1 cellular context compared by ENCODE assay signal in the genomic region with DNA sequence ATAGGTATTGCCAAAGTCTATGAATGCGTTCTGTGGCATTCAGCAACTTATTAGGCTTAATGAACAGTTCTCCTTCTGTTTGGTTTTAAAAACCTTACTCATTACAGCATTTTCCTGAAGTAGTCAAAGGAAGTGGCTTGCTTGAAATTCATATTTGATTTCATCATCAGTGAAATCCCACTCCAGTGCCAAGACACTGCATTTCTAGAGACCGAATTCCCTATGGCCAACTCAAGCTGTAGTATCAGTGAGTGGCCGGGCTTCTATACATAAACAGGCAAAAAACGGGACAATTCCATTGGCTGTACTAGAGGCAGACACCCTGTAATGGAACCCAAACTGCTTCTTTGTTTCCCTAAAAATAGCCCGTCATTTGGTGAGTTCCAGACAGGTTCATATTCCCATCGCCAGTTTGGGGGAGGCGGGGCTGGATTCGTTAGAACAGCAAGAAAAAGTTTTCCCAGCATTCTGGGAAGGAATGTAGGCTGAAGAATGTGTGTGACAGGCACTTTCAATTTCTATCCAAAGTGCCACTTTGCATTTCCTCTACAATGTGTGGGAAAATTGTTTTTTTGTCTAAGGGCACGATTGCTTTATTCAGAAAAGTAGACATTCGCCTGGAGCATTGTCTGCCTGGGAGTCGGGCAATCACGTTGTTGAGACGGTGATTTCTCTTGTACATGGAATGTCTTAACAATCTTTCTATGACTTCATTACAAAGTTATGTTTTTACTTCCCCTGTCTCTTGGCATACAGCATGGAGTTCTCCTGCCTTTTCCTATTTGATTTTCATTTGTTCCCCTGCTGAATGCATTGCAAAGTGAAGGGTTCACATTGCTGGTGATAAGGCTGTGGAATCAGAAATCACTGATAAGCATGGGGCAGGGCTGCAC.
TF ChIP-seq lines count a peak whose summit lies in the region.

No MANE protein-coding gene starts in this region.

TF ChIP-seq in endothelial cell of umbilical vein, 7 proteins besides CTCF, POLR2A, EP300 and RAD21 (continued from another document):
- no peak for TF ChIP-seq JUN (IDR thresholded peaks at IDR 0.05; ENCODE audit: borderline replicate concordance, insufficient read depth, insufficient read length, low read depth)
